ENCODE assay signal across 10 cellular contexts in genomic region chr7:158325530-158326381, GRCh38.
DNase-seq lines count a peak whose midpoint lies in the region; ATAC-seq and TF ChIP-seq lines count a peak whose summit lies in the region.
"Had no signal": no experiment of that assay in that cellular context is flagged by ENCODE, and none has a peak within 500 bp of the region (broad histone marks: within the 10 kb centered on the region; RNA-seq: fewer than 3 reads in every experiment).

No MANE protein-coding gene starts in this region.

- no peaks in the 10 kb centered on the region for H3K27me3 Mint-ChIP-seq in activated CD4-positive, alpha-beta T cell treated with anti-CD3 and anti-CD28 coated beads, Interleukin-2, amount 10 ng/mL, durations not matched to agents 24 days and 14 days

- no peaks in the 10 kb centered on the region for H3K36me3 ChIP-seq in left ventricle myocardium inferior

- peak; percentile 99 for TF ChIP-seq CTCF in LNCaP clone FGC (IDR thresholded peaks at IDR 0.05; ENCODE audit: control insufficient read depth, extremely low read depth, insufficient read depth)
- peak; percentile 50 for TF ChIP-seq CTCF in left ventricle myocardium inferior (IDR thresholded peaks at IDR 0.05; ENCODE audit: borderline replicate concordance)

- H3K4me1 Mint-ChIP-seq in activated CD4-positive, alpha-beta T cell treated with anti-CD3 and anti-CD28 coated beads, Interleukin-2, amount 10 ng/mL, durations not matched to agents 24 days and 14 days: no peaks in the 10 kb centered on the region

- H3K4me1 ChIP-seq in left ventricle myocardium inferior: no peaks in the 10 kb centered on the region

- H3K4me3 Mint-ChIP-seq in activated CD4-positive, alpha-beta T cell treated with anti-CD3 and anti-CD28 coated beads, Interleukin-2, amount 10 ng/mL, durations not matched to agents 24 days and 14 days: no peak overlapping the region

- H3K9me3 Mint-ChIP-seq in activated CD4-positive, alpha-beta T cell treated with anti-CD3 and anti-CD28 coated beads, Interleukin-2, amount 10 ng/mL, durations not matched to agents 24 days and 14 days: peaks cover 15% of the 10 kb centered on the region

- H3K27ac Mint-ChIP-seq in activated CD4-positive, alpha-beta T cell treated with anti-CD3 and anti-CD28 coated beads, Interleukin-2, amount 10 ng/mL, durations not matched to agents 24 days and 14 days: no peak overlapping the region

- peaks cover 78% of the 10 kb centered on the region for H3K27me3 ChIP-seq in left ventricle myocardium inferior (ENCODE audit: low read depth)

- intact Hi-C loops in left ventricle myocardium inferior (cut with micrococcal nuclease) (no loop called here), sciatic nerve (cut with DNase I) (no loop called here)
- intact Hi-C loops in activated CD4-positive, alpha-beta T cell treated with anti-CD3 and anti-CD28 coated beads, Interleukin-2, amount 10 ng/mL, durations not matched to agents 24 days and 14 days (cut with micrococcal nuclease): no loop called here

- DNase-seq in LNCaP clone FGC (ENCODE audit: low read depth): peak; percentile 56
- peak; percentile 94 for DNase-seq in NCI-H748 treated with DMSO at 0.1 percent for 48 hours (lab: John Stamatoyannopoulos, UW)
- DNase-seq in left ventricle myocardium inferior: no peak
- DNase-seq in sciatic nerve (ENCODE audit: low spot score): no peak
- no peak for DNase-seq in stimulated activated CD4-positive, alpha-beta T cell treated with anti-CD3 and anti-CD28 coated beads, Interleukin-12 subunit alpha, Interleukin-12 subunit beta, amount 100 ng/mL, for 4 hours
- DNase-seq in activated CD4-positive, alpha-beta T cell treated with anti-CD3 and anti-CD28 coated beads, Interleukin-2, amount 50 U/mL, for 4 hours: no peak
- DNase-seq in activated CD4-positive, alpha-beta T cell treated with anti-CD3 and anti-CD28 coated beads, Interleukin-2, amount 10 ng/mL, durations not matched to agents 24 days and 14 days: no peak
- DNase-seq: effector memory CD4-positive, alpha-beta T cell; NCI-H1930 had no signal

- H3K4me3 ChIP-seq in LNCaP clone FGC (ENCODE audit: low read depth, low read length) (no peak overlapping the region), left ventricle myocardium inferior (no peak overlapping the region)

- H3K27ac ChIP-seq in left ventricle myocardium inferior (replicated peaks): no peak overlapping the region

- peak; percentile 52 for ATAC-seq in sciatic nerve
- no peak for ATAC-seq in GM18519 (IDR thresholded peaks at IDR 0.05; ENCODE audit: low FRiP score, unreplicated experiment)

- peaks cover 7% of the 10 kb centered on the region for H3K36me3 Mint-ChIP-seq in activated CD4-positive, alpha-beta T cell treated with anti-CD3 and anti-CD28 coated beads, Interleukin-2, amount 10 ng/mL, durations not matched to agents 24 days and 14 days (ENCODE audit: low read depth)

- H3K9me3 ChIP-seq in left ventricle myocardium inferior (replicated peaks): no peaks in the 10 kb centered on the region

Comparison
In these comparisons a context has a peak if more than half of its experiments do, and no peak if none do; other contexts are left out.
1. DNase-seq: peak in LNCaP clone FGC (single experiment) and NCI-H748 treated with DMSO at 0.1 percent for 48 hours (single experiment); none in left ventricle myocardium inferior (single experiment), sciatic nerve (single experiment), stimulated activated CD4-positive, alpha-beta T cell treated with anti-CD3 and anti-CD28 coated beads, Interleukin-12 subunit alpha, Interleukin-12 subunit beta, amount 100 ng/mL, for 4 hours (single experiment), activated CD4-positive, alpha-beta T cell treated with anti-CD3 and anti-CD28 coated beads, Interleukin-2, amount 50 U/mL, for 4 hours (0 of 2) and activated CD4-positive, alpha-beta T cell treated with anti-CD3 and anti-CD28 coated beads, Interleukin-2, amount 10 ng/mL, durations not matched to agents 24 days and 14 days (single experiment).